Comparison of ENCODE assay signal across 32 cellular contexts in genomic region chr12:38813930-38814329, GRCh38.
"Had no signal": no experiment of that assay in that cellular context is flagged by ENCODE, and none has a peak within 500 bp of the region (broad histone marks: within the 10 kb centered on the region; RNA-seq: fewer than 3 reads in every experiment).

No MANE protein-coding gene starts in this region.

- H3K4me1 ChIP-seq: right atrium auricular region, upper lobe of right lung had no signal

- H3K4me3 ChIP-seq: right atrium auricular region, smooth muscle cell, thyroid gland, upper lobe of right lung had no signal

- DNase-seq: activated CD4-positive, alpha-beta memory T cell treated with anti-CD3 and anti-CD28 coated beads for 36 hours; activated CD4-positive, alpha-beta T cell treated with anti-CD3 and anti-CD28 coated beads, Interleukin-2, amount 10 ng/mL, durations not matched to agents 24 days and 14 days; activated CD4-positive, CD25-positive, alpha-beta regulatory T cell treated with anti-CD3 and anti-CD28 coated beads, Interleukin-2, amount 50 U/mL, for 72 hours; activated CD8-positive, alpha-beta memory T cell treated with anti-CD3 and anti-CD28 coated beads, Interleukin-2, amount 50 U/mL, for 4 hours; activated gamma-delta T cell; activated naive CD4-positive, alpha-beta T cell treated with anti-CD3 and anti-CD28 coated beads, Interleukin-2, amount 10 ng/mL, durations not matched to agents 7 days and 5 days; activated naive CD8-positive, alpha-beta T cell treated with anti-CD3 and anti-CD28 coated beads, Interleukin-2, amount 50 U/mL, for 24 hours; activated T-cell treated with anti-CD3 and anti-CD28 coated beads, Interleukin-2, amount 50 U/mL, for 1 hour; amygdala; caudate nucleus; foreskin fibroblast; head of caudate nucleus; hippocampal formation; immature natural killer cell; kidney; left colon; naive thymus-derived CD4-positive, alpha-beta T cell; nucleus accumbens; stimulated activated CD4-positive, alpha-beta T cell treated with anti-CD3 and anti-CD28 coated beads, Interleukin-1b, Interleukin-23, amount 100 ng/mL, for 48 hours; stimulated activated CD4-positive, alpha-beta T cell treated with anti-CD3 and anti-CD28 coated beads, Interleukin-4, amount 100 ng/mL, for 4 hours; stimulated activated CD8-positive, alpha-beta memory T cell treated with anti-CD3 and anti-CD28 coated beads, Interleukin-4, amount 100 ng/mL, for 48 hours; stimulated activated naive CD8-positive, alpha-beta T cell treated with anti-CD3 and anti-CD28 coated beads, Interleukin-15, amount 100 ng/mL, for 72 hours; substantia nigra; T1000; thyroid gland; upper lobe of right lung had no signal

- H3K4me1 Mint-ChIP-seq: activated CD4-positive, alpha-beta T cell treated with anti-CD3 and anti-CD28 coated beads, Interleukin-2, amount 10 ng/mL, durations not matched to agents 24 days and 14 days; activated naive CD4-positive, alpha-beta T cell treated with anti-CD3 and anti-CD28 coated beads, Interleukin-2, amount 10 ng/mL, durations not matched to agents 7 days and 5 days; activated naive CD8-positive, alpha-beta T cell treated with anti-CD3 and anti-CD28 coated beads, Interleukin-2, amount 50 U/mL, for 24 hours; mesothelial cell of epicardium; neural crest cell; stimulated activated memory B cell treated with anti-CD40 and anti-IgM and Interleukin-4, amounts not matched to agents 10 μg/mL and 1 μg/mL and 100 μg/mL, for 72 hours; stimulated activated naive CD8-positive, alpha-beta T cell treated with anti-CD3 and anti-CD28 coated beads, Interleukin-15, amount 100 ng/mL, for 72 hours had no signal

- H3K36me3 Mint-ChIP-seq: activated naive CD4-positive, alpha-beta T cell treated with anti-CD3 and anti-CD28 coated beads, Interleukin-2, amount 10 ng/mL, durations not matched to agents 7 days and 5 days; stimulated activated memory B cell treated with anti-CD40 and anti-IgM and Interleukin-4, amounts not matched to agents 10 μg/mL and 1 μg/mL and 100 μg/mL, for 72 hours had no signal

- H3K9me3 ChIP-seq: right atrium auricular region, thyroid gland, upper lobe of right lung had no signal

- H3K27me3 Mint-ChIP-seq: activated CD4-positive, alpha-beta memory T cell treated with anti-CD3 and anti-CD28 coated beads for 36 hours; activated CD4-positive, alpha-beta T cell treated with anti-CD3 and anti-CD28 coated beads, Interleukin-2, amount 10 ng/mL, durations not matched to agents 24 days and 14 days; activated naive CD4-positive, alpha-beta T cell treated with anti-CD3 and anti-CD28 coated beads, Interleukin-2, amount 10 ng/mL, durations not matched to agents 7 days and 5 days; activated naive CD8-positive, alpha-beta T cell treated with anti-CD3 and anti-CD28 coated beads, Interleukin-2, amount 50 U/mL, for 24 hours; naive thymus-derived CD4-positive, alpha-beta T cell; stimulated activated memory B cell treated with anti-CD40 and anti-IgM and Interleukin-4, amounts not matched to agents 10 μg/mL and 1 μg/mL and 100 μg/mL, for 72 hours; stimulated activated naive CD8-positive, alpha-beta T cell treated with anti-CD3 and anti-CD28 coated beads, Interleukin-15, amount 100 ng/mL, for 72 hours had no signal

- H3K36me3 ChIP-seq: thyroid gland, upper lobe of right lung had no signal

- H3K4me3 Mint-ChIP-seq: activated CD4-positive, alpha-beta memory T cell treated with anti-CD3 and anti-CD28 coated beads for 36 hours; activated CD4-positive, alpha-beta T cell treated with anti-CD3 and anti-CD28 coated beads, Interleukin-2, amount 10 ng/mL, durations not matched to agents 24 days and 14 days; activated naive CD4-positive, alpha-beta T cell treated with anti-CD3 and anti-CD28 coated beads, Interleukin-2, amount 10 ng/mL, durations not matched to agents 7 days and 5 days; activated naive CD8-positive, alpha-beta T cell treated with anti-CD3 and anti-CD28 coated beads, Interleukin-2, amount 50 U/mL, for 24 hours; activated T-helper 1 cell treated with anti-CD3 and anti-CD28 coated beads, Interleukin-12 subunit alpha, Interleukin-12 subunit beta, Interleukin-2, Interleukin-4 antibody, amounts not matched to agents 30 ng/mL and 10 ng/mL and 1 ng/mL, durations not matched to agents 14 hours and 24 hours and 36 hours; immature natural killer cell; mesothelial cell of epicardium; naive thymus-derived CD4-positive, alpha-beta T cell; neural crest cell; stimulated activated memory B cell treated with anti-CD40 and anti-IgM and Interleukin-4, amounts not matched to agents 10 μg/mL and 1 μg/mL and 100 μg/mL, for 72 hours; stimulated activated naive CD8-positive, alpha-beta T cell treated with anti-CD3 and anti-CD28 coated beads, Interleukin-15, amount 100 ng/mL, for 72 hours had no signal

- ATAC-seq: activated naive CD8-positive, alpha-beta T cell treated with anti-CD3 and anti-CD28 coated beads, Interleukin-2, amount 50 U/mL, for 24 hours; left colon; naive thymus-derived CD4-positive, alpha-beta T cell; stimulated activated memory B cell treated with anti-CD40 and anti-IgM and Interleukin-4, amounts not matched to agents 10 μg/mL and 1 μg/mL and 100 μg/mL, for 72 hours; stimulated activated naive CD8-positive, alpha-beta T cell treated with anti-CD3 and anti-CD28 coated beads, Interleukin-15, amount 100 ng/mL, for 72 hours; upper lobe of right lung had no signal

- H3K27ac Mint-ChIP-seq: activated CD4-positive, alpha-beta memory T cell treated with anti-CD3 and anti-CD28 coated beads for 36 hours; activated CD4-positive, alpha-beta T cell treated with anti-CD3 and anti-CD28 coated beads, Interleukin-2, amount 10 ng/mL, durations not matched to agents 24 days and 14 days; activated naive CD4-positive, alpha-beta T cell treated with anti-CD3 and anti-CD28 coated beads, Interleukin-2, amount 10 ng/mL, durations not matched to agents 7 days and 5 days; activated naive CD8-positive, alpha-beta T cell treated with anti-CD3 and anti-CD28 coated beads, Interleukin-2, amount 50 U/mL, for 24 hours; activated T-helper 1 cell treated with anti-CD3 and anti-CD28 coated beads, Interleukin-12 subunit alpha, Interleukin-12 subunit beta, Interleukin-2, Interleukin-4 antibody, amounts not matched to agents 30 ng/mL and 10 ng/mL and 1 ng/mL, durations not matched to agents 14 hours and 24 hours and 36 hours; immature natural killer cell; mesothelial cell of epicardium; stimulated activated memory B cell treated with anti-CD40 and anti-IgM and Interleukin-4, amounts not matched to agents 10 μg/mL and 1 μg/mL and 100 μg/mL, for 72 hours; stimulated activated naive CD8-positive, alpha-beta T cell treated with anti-CD3 and anti-CD28 coated beads, Interleukin-15, amount 100 ng/mL, for 72 hours had no signal

- H3K27me3 ChIP-seq: right atrium auricular region, thyroid gland, upper lobe of right lung had no signal

- H3K27ac ChIP-seq: right atrium auricular region, thyroid gland, upper lobe of right lung had no signal
